In genomic region chr12:25701290-25701689, GRCh38 we compare ENCODE assay signal across 21 cellular contexts.
DNase-seq lines count a peak whose midpoint lies in the region; ATAC-seq, FAIRE-seq and TF ChIP-seq lines count a peak whose summit lies in the region.
"Had no signal": no experiment of that assay in that cellular context is flagged by ENCODE, and none has a peak within 500 bp of the region (broad histone marks: within the 10 kb centered on the region; RNA-seq: fewer than 3 reads in every experiment).

No MANE protein-coding gene starts in this region.

- peak; percentile 41 for DNase-seq in AG10803 (ENCODE audit: low read depth)
- peak; percentile 69 for DNase-seq in LoVo (ENCODE audit: low spot score)
- peak; percentile 42 for DNase-seq in bronchial epithelial cell (ENCODE audit: low read depth)
- peak; percentile 96 for DNase-seq in iris pigment epithelial cell (ENCODE audit: low read depth)
- DNase-seq in sciatic nerve (ENCODE audit: low spot score) = no peak
- DNase-seq in SIG-M5 (lab: John Stamatoyannopoulos, UW) = no peak
- DNase-seq in NCI-H2171 (lab: John Stamatoyannopoulos, UW) = no peak
- DNase-seq in activated naive CD4-positive, alpha-beta T cell treated with anti-CD3 and anti-CD28 coated beads for 36 hours = no peak
- DNase-seq: activated CD4-positive, alpha-beta memory T cell treated with anti-CD3 and anti-CD28 coated beads, Interleukin-2, amount 10 ng/mL, durations not matched to agents 7 days and 5 days; activated naive CD4-positive, alpha-beta T cell treated with anti-CD3 and anti-CD28 coated beads, Interleukin-2, amount 10 ng/mL, durations not matched to agents 7 days and 5 days; activated T-cell treated with anti-CD3 and anti-CD28 coated beads, Interleukin-2, amount 50 U/mL, for 1 hour; esophagus squamous epithelium; left cardiac atrium; midbrain; NCI-H187 treated with DMSO at 0.1 percent for 48 hours; NCI-H446 treated with DMSO at 0.1 percent for 48 hours; stimulated activated naive B cell treated with anti-CD40 and anti-IgM and Interleukin-4, amounts not matched to agents 10 μg/mL and 1 μg/mL and 100 μg/mL, for 72 hours had no signal

- H3K27ac Mint-ChIP-seq in activated naive CD4-positive, alpha-beta T cell treated with anti-CD3 and anti-CD28 coated beads for 36 hours = no peak overlapping the region
- H3K27ac Mint-ChIP-seq: activated CD4-positive, alpha-beta memory T cell treated with anti-CD3 and anti-CD28 coated beads, Interleukin-2, amount 10 ng/mL, durations not matched to agents 7 days and 5 days; activated naive CD4-positive, alpha-beta T cell treated with anti-CD3 and anti-CD28 coated beads, Interleukin-2, amount 10 ng/mL, durations not matched to agents 7 days and 5 days; neural progenitor cell; stimulated activated naive B cell treated with anti-CD40 and anti-IgM and Interleukin-4, amounts not matched to agents 10 μg/mL and 1 μg/mL and 100 μg/mL, for 72 hours had no signal

- TF ChIP-seq CTCF in AG10803 (conservative IDR thresholded peaks at IDR 0.05; ENCODE audit: low read length) (no peak), bronchial epithelial cell (IDR thresholded peaks at IDR 0.05; ENCODE audit: insufficient read depth, low read length, severe bottlenecking) (no peak)

- CTCF ChIA-PET in activated naive CD4-positive, alpha-beta T cell treated with anti-CD3 and anti-CD28 coated beads for 36 hours (lab: Charles Lee) = no interaction called here

- ATAC-seq in sciatic nerve = no peak
- ATAC-seq: HepG2; stimulated activated naive B cell treated with anti-CD40 and anti-IgM and Interleukin-4, amounts not matched to agents 10 μg/mL and 1 μg/mL and 100 μg/mL, for 72 hours had no signal

- no peak overlapping the region for H3K4me3 Mint-ChIP-seq in activated naive CD4-positive, alpha-beta T cell treated with anti-CD3 and anti-CD28 coated beads for 36 hours
- H3K4me3 Mint-ChIP-seq: activated CD4-positive, alpha-beta memory T cell treated with anti-CD3 and anti-CD28 coated beads, Interleukin-2, amount 10 ng/mL, durations not matched to agents 7 days and 5 days; activated naive CD4-positive, alpha-beta T cell treated with anti-CD3 and anti-CD28 coated beads, Interleukin-2, amount 10 ng/mL, durations not matched to agents 7 days and 5 days; neural progenitor cell; stimulated activated naive B cell treated with anti-CD40 and anti-IgM and Interleukin-4, amounts not matched to agents 10 μg/mL and 1 μg/mL and 100 μg/mL, for 72 hours had no signal

- H3K4me3 ChIP-seq in AG10803 (ENCODE audit: low read length) = no peak overlapping the region
- no peak overlapping the region for H3K4me3 ChIP-seq in bronchial epithelial cell (ENCODE audit: low read depth, low read length)
- H3K4me3 ChIP-seq: cardiac muscle cell, esophagus squamous epithelium, neural progenitor cell, tibial nerve had no signal

- no peaks in the 10 kb centered on the region for H3K36me3 ChIP-seq in bronchial epithelial cell (ENCODE audit: control insufficient read depth, insufficient read depth, low read length)
- H3K36me3 ChIP-seq: cardiac muscle cell, esophagus squamous epithelium, neural progenitor cell, tibial nerve had no signal

- H3K36me3 Mint-ChIP-seq in activated naive CD4-positive, alpha-beta T cell treated with anti-CD3 and anti-CD28 coated beads for 36 hours (ENCODE audit: low read depth) = no peaks in the 10 kb centered on the region
- H3K36me3 Mint-ChIP-seq: activated naive CD4-positive, alpha-beta T cell treated with anti-CD3 and anti-CD28 coated beads, Interleukin-2, amount 10 ng/mL, durations not matched to agents 7 days and 5 days; neural progenitor cell; stimulated activated naive B cell treated with anti-CD40 and anti-IgM and Interleukin-4, amounts not matched to agents 10 μg/mL and 1 μg/mL and 100 μg/mL, for 72 hours had no signal

- H3K27me3 ChIP-seq in bronchial epithelial cell (ENCODE audit: control insufficient read depth, insufficient read depth, low read length) = no peaks in the 10 kb centered on the region
- H3K27me3 ChIP-seq: cardiac muscle cell, esophagus squamous epithelium, neural progenitor cell, tibial nerve had no signal

- H3K4me1 Mint-ChIP-seq in activated naive CD4-positive, alpha-beta T cell treated with anti-CD3 and anti-CD28 coated beads for 36 hours (ENCODE audit: low read depth) = no peaks in the 10 kb centered on the region
- H3K4me1 Mint-ChIP-seq: activated CD4-positive, alpha-beta memory T cell treated with anti-CD3 and anti-CD28 coated beads, Interleukin-2, amount 10 ng/mL, durations not matched to agents 7 days and 5 days; neural progenitor cell; stimulated activated naive B cell treated with anti-CD40 and anti-IgM and Interleukin-4, amounts not matched to agents 10 μg/mL and 1 μg/mL and 100 μg/mL, for 72 hours had no signal

- intact Hi-C loops in sciatic nerve (cut with DNase I) = no loop called here
- intact Hi-C loops in activated naive CD4-positive, alpha-beta T cell treated with anti-CD3 and anti-CD28 coated beads for 36 hours (cut with micrococcal nuclease) = no loop called here

- H3K9me3 Mint-ChIP-seq in activated naive CD4-positive, alpha-beta T cell treated with anti-CD3 and anti-CD28 coated beads for 36 hours = peaks cover 2% of the 10 kb centered on the region

- no peaks in the 10 kb centered on the region for H3K27me3 Mint-ChIP-seq in activated naive CD4-positive, alpha-beta T cell treated with anti-CD3 and anti-CD28 coated beads for 36 hours (ENCODE audit: low read depth)
- H3K27me3 Mint-ChIP-seq: activated naive CD4-positive, alpha-beta T cell treated with anti-CD3 and anti-CD28 coated beads, Interleukin-2, amount 10 ng/mL, durations not matched to agents 7 days and 5 days had no signal

- FAIRE-seq in bronchial epithelial cell (lab: Jason Lieb, UNC) = no peak
- FAIRE-seq: HepG2 had no signal

Comparison
In these comparisons a context has a peak if more than half of its experiments do, and no peak if none do; other contexts are left out.
1. DNase-seq: peak in AG10803 (single experiment), LoVo (single experiment), bronchial epithelial cell (single experiment) and iris pigment epithelial cell (single experiment); none in sciatic nerve (single experiment), SIG-M5 (single experiment), NCI-H2171 (single experiment) and activated naive CD4-positive, alpha-beta T cell treated with anti-CD3 and anti-CD28 coated beads for 36 hours (single experiment).